ENCODE assay signal across 19 cellular contexts in the genomic region with DNA sequence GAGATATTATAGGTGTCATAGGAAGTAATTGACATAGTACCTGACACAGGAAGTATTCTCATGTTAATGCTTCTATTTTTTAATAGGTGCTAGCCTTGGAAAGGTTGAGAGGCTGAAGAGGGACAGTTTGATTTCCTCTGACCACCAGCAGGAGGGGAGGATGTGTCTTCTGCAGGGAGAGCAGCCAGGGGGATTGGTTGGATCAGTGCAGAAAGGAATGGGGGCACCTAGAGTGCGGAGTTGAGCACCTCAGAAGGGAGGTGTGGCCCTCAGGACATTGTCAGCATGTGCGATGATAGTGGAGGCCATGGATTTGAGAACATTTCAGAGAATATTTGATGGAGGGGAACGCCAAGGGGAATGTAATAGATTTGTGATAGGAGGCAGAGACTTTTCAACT. TPM values are rescaled to one million over a fixed set of nuclear protein-coding genes. Genes with fewer than 3 reads are reported as not detected.
A peak's percentile ranks its signal among the peaks of the same experiment; 100 is the strongest.
DNase-seq lines count a peak whose midpoint lies in the region; ATAC-seq and TF ChIP-seq lines count a peak whose summit lies in the region.
"Had no signal": no experiment of that assay in that cellular context is flagged by ENCODE, and none has a peak within 500 bp of the region (broad histone marks: within the 10 kb centered on the region; RNA-seq: fewer than 3 reads in every experiment).

No MANE protein-coding gene starts in this region.

- H3K4me3 Mint-ChIP-seq in GM23338: no peak overlapping the region
- H3K4me3 Mint-ChIP-seq in chondrocyte (ENCODE audit: unreplicated experiment): no peak overlapping the region
- H3K4me3 Mint-ChIP-seq in naive thymus-derived CD4-positive, alpha-beta T cell: peak overlapping the region in 6 of 10 donors; percentile 1 to 66 (median 34)

- H3K9me3 ChIP-seq in RWPE2 (ENCODE audit: severe bottlenecking): no peaks in the 10 kb centered on the region
- no peaks in the 10 kb centered on the region for H3K9me3 ChIP-seq in naive thymus-derived CD4-positive, alpha-beta T cell (ENCODE audit: control insufficient read depth in 2 of 3, low read length in 3 of 3)
- H3K9me3 ChIP-seq: heart right ventricle, right atrium auricular region, tibial nerve had no signal

- no peak overlapping the region for H3K4me2 ChIP-seq in GM23338

- H3K36me3 Mint-ChIP-seq in GM23338 (ENCODE audit: low read depth) (peaks cover 32% of the 10 kb centered on the region), chondrocyte (ENCODE audit: low read depth) (peaks cover 16% of the 10 kb centered on the region)
- H3K36me3 Mint-ChIP-seq in naive thymus-derived CD4-positive, alpha-beta T cell: peaks cover 5 to 49% (median 35%) of the 10 kb centered on the region in 5 donors

- peaks cover 76% of the 10 kb centered on the region for H4K20me1 ChIP-seq in GM23338 (replicated peaks; ENCODE audit: insufficient read depth)

- H3K4me1 ChIP-seq in GM23338 (ENCODE audit: insufficient read depth): peaks cover 55% of the 10 kb centered on the region
- H3K4me1 ChIP-seq in RWPE2 (ENCODE audit: insufficient read depth, poor library complexity, severe bottlenecking): peaks cover 79% of the 10 kb centered on the region
- H3K4me1 ChIP-seq in naive thymus-derived CD4-positive, alpha-beta T cell (ENCODE audit: control insufficient read depth in 2 of 2, insufficient read depth in 2 of 2, low read length in 2 of 2): peaks cover 28 to 44% of the 10 kb centered on the region in 2 donors

- peak; percentile 63 for ATAC-seq in GM23338
- peak; percentile 24 for ATAC-seq in RWPE2 (ENCODE audit: low read depth)
- no peak for ATAC-seq in naive thymus-derived CD4-positive, alpha-beta T cell

- H3K79me2 ChIP-seq in GM23338 (replicated peaks; ENCODE audit: insufficient read depth): peaks cover 100% of the 10 kb centered on the region

- DNase-seq in GM23338 (ENCODE audit: low spot score) (no peak), RWPE2 (ENCODE audit: low spot score) (no peak), chondrocyte (ENCODE audit: low spot score) (no peak), dedifferentiated amniotic fluid mesenchymal stem cell (ENCODE audit: extremely low spot score) (no peak), NCI-H1092 (lab: John Stamatoyannopoulos, UW) (no peak), DMS 273 treated with DMSO at 0.1 percent for 48 hours (lab: John Stamatoyannopoulos, UW) (no peak)
- no peak for DNase-seq in naive thymus-derived CD4-positive, alpha-beta T cell
- DNase-seq: activated CD4-positive, alpha-beta T cell treated with anti-CD3 and anti-CD28 coated beads, Interleukin-2, amount 50 U/mL, for 1 hour; activated gamma-delta T cell; central memory CD4-positive, alpha-beta T cell; erythroblast; GF-D8; heart right ventricle; left cardiac atrium; NCI-H2029; NCI-H524; stimulated activated CD4-positive, alpha-beta T cell treated with anti-CD3 and anti-CD28 coated beads, Interleukin-2, amount 100 ng/mL, for 24 hours had no signal

- H3K4me3 ChIP-seq in GM23338: no peak overlapping the region
- no peak overlapping the region for H3K4me3 ChIP-seq in RWPE2 (ENCODE audit: severe bottlenecking)
- no peak overlapping the region for H3K4me3 ChIP-seq in naive thymus-derived CD4-positive, alpha-beta T cell (ENCODE audit: low read length)
- H3K4me3 ChIP-seq: heart right ventricle, right atrium auricular region, tibial nerve had no signal

- CTCF ChIA-PET in naive thymus-derived CD4-positive, alpha-beta T cell (lab: Charles Lee): no interaction called here

- H3K27ac Mint-ChIP-seq in GM23338 (peak overlapping the region; percentile 37; the same call in 1 of the 2 replicates), chondrocyte (ENCODE audit: unreplicated experiment) (peak overlapping the region; percentile 55)
- peak overlapping the region; percentile 14 to 87 (median 81) for H3K27ac Mint-ChIP-seq in naive thymus-derived CD4-positive, alpha-beta T cell

- no peaks in the 10 kb centered on the region for H3K27me3 ChIP-seq in GM23338 (ENCODE audit: insufficient read depth)
- H3K27me3 ChIP-seq in RWPE2 (ENCODE audit: insufficient read depth, poor library complexity, severe bottlenecking): no peaks in the 10 kb centered on the region
- H3K27me3 ChIP-seq in naive thymus-derived CD4-positive, alpha-beta T cell (ENCODE audit: control insufficient read depth in 2 of 2, insufficient read depth in 2 of 2, low read length in 2 of 2): no peaks in the 10 kb centered on the region
- H3K27me3 ChIP-seq: heart right ventricle, right atrium auricular region, tibial nerve had no signal

- H3K9me3 Mint-ChIP-seq in GM23338: no peaks in the 10 kb centered on the region
- H3K9me3 Mint-ChIP-seq in chondrocyte (ENCODE audit: low read depth): no peaks in the 10 kb centered on the region
- H3K9me3 Mint-ChIP-seq in naive thymus-derived CD4-positive, alpha-beta T cell: peaks cover 0 to 2% (median 0%) of the 10 kb centered on the region in 11 donors

- H3K36me3 ChIP-seq in GM23338 (ENCODE audit: insufficient read depth) (peaks cover 22% of the 10 kb centered on the region; the same call in 1 of the 2 replicates), RWPE2 (ENCODE audit: low read depth) (peaks cover 83% of the 10 kb centered on the region)
- peaks cover 0 to 29% (median 15%) of the 10 kb centered on the region in 3 experiments for H3K36me3 ChIP-seq in naive thymus-derived CD4-positive, alpha-beta T cell (ENCODE audit: control insufficient read depth in 2 of 3, insufficient read depth in 3 of 3, low read length in 3 of 3)

- TF ChIP-seq CTCF in GM23338 (conservative IDR thresholded peaks at IDR 0.05; ENCODE audit: low read depth in 2 of 2) (0 out of 4 replicates have a peak, but pooled peaks of 1 of the 2 experiments have one; percentile 18), RWPE2 (IDR thresholded peaks at IDR 0.05; ENCODE audit: poor library complexity, severe bottlenecking) (no peak), chondrocyte (IDR thresholded peaks at IDR 0.05) (no peak)

- no peak overlapping the region; the same call in 1 of the 2 replicates for H3K27ac ChIP-seq in GM23338 (ENCODE audit: low read depth)
- peak overlapping the region; percentile 75 for H3K27ac ChIP-seq in RWPE2 (ENCODE audit: poor library complexity, severe bottlenecking)
- peak overlapping the region; percentile 15 for H3K27ac ChIP-seq in naive thymus-derived CD4-positive, alpha-beta T cell (ENCODE audit: low read depth, low read length)
- H3K27ac ChIP-seq: heart right ventricle, right atrium auricular region, tibial nerve had no signal

- H3K4me1 Mint-ChIP-seq in GM23338 (peaks cover 51% of the 10 kb centered on the region), chondrocyte (ENCODE audit: low read depth) (peaks cover 95% of the 10 kb centered on the region)
- peaks cover 59 to 95% (median 90%) of the 10 kb centered on the region in 7 donors for H3K4me1 Mint-ChIP-seq in naive thymus-derived CD4-positive, alpha-beta T cell

- H3K9me2 ChIP-seq in GM23338 (ENCODE audit: insufficient read depth): no peaks in the 10 kb centered on the region

- H2AFZ ChIP-seq in GM23338: no peak overlapping the region

- H3K27me3 Mint-ChIP-seq in GM23338 (ENCODE audit: insufficient read depth, low read depth, poor library complexity) (peaks cover 9% of the 10 kb centered on the region), chondrocyte (ENCODE audit: low read depth) (no peaks in the 10 kb centered on the region)
- no peaks in the 10 kb centered on the region for H3K27me3 Mint-ChIP-seq in naive thymus-derived CD4-positive, alpha-beta T cell

- no peaks in the 10 kb centered on the region for H3F3A ChIP-seq in GM23338 (replicated peaks; ENCODE audit: low read depth)

- POLR2A ChIA-PET in naive thymus-derived CD4-positive, alpha-beta T cell (lab: Charles Lee): no interaction called here

- intact Hi-C loops in naive thymus-derived CD4-positive, alpha-beta T cell (cut with micrococcal nuclease): no loop called here

TF ChIP-seq in GM23338, 12 proteins besides CTCF, POLR2A, EP300 and RAD21:
- TF ChIP-seq POLR2AphosphoS5 (IDR thresholded peaks at IDR 0.05; ENCODE audit: low read depth) (no peak), CREB1 (CRISPR knock-in tag; IDR thresholded peaks at IDR 0.05; ENCODE audit: low read depth) (no peak)

RNA-seq across cellular contexts. Expression of gene HAPSTR1, which starts 23.4 kb away (rescaled TPM):
- 66.0 and 66.3 TPM in 2 replicates for total RNA-seq in GM23338 (2014; rRNA removed; shearing (Covaris generic))
- 8.1 and 9.5 TPM in 2 replicates for polyA plus RNA-seq in GM23338 (2016; fragmentation: Nextera tagmentation; extraction: Ambion mirVana)
- total RNA-seq in chondrocyte: 82.5 to 84.3 TPM (median 83.0 TPM) in 3 replicates
- 100 to 1,000 TPM in 2 of 5 experiments, 10 to 100 TPM in 3; 69.6 to 136 (median 87.3) TPM for total RNA-seq in naive thymus-derived CD4-positive, alpha-beta T cell
- polyA plus RNA-seq in naive thymus-derived CD4-positive, alpha-beta T cell: 10 to 100 TPM; 11.4 to 17.5 TPM

Comparison
In these comparisons a context has a peak if more than half of its experiments do, and no peak if none do; other contexts are left out.
1. H3K4me3 Mint-ChIP-seq: peak in naive thymus-derived CD4-positive, alpha-beta T cell (6 of 10); none in GM23338 (single experiment) and chondrocyte (single experiment).
2. Peak in every context shown above with its lines, with median percentiles within 50 percentile points of each other: H3K27ac Mint-ChIP-seq.